1 cellular context compared by ENCODE assay signal in genomic region chr17:10513284-10514067, GRCh38.
TF ChIP-seq lines count a peak whose summit lies in the region.

No MANE protein-coding gene starts in this region.

TF ChIP-seq in IMR-90, 13 proteins besides CTCF, POLR2A, EP300 and RAD21 (continued from another document):
- TF ChIP-seq ELK1 (IDR thresholded peaks at IDR 0.05; ENCODE audit: borderline replicate concordance, low read depth, low read length) (no peak), RFX5 (IDR thresholded peaks at IDR 0.05; ENCODE audit: low read depth, low read length) (no peak), NFE2L2 (IDR thresholded peaks at IDR 0.05; ENCODE audit: low read depth, low read length) (no peak), CEBPB (IDR thresholded peaks at IDR 0.05; ENCODE audit: low read depth, low read length) (no peak), FOS (IDR thresholded peaks at IDR 0.05; ENCODE audit: low read depth, low read length) (no peak), MAZ (IDR thresholded peaks at IDR 0.05; ENCODE audit: borderline replicate concordance, low read depth, low read length) (no peak), SMC3 (IDR thresholded peaks at IDR 0.05; ENCODE audit: low read depth, low read length) (no peak)
